Comparison of ENCODE assay signal across 2 cellular contexts in the genomic region with DNA sequence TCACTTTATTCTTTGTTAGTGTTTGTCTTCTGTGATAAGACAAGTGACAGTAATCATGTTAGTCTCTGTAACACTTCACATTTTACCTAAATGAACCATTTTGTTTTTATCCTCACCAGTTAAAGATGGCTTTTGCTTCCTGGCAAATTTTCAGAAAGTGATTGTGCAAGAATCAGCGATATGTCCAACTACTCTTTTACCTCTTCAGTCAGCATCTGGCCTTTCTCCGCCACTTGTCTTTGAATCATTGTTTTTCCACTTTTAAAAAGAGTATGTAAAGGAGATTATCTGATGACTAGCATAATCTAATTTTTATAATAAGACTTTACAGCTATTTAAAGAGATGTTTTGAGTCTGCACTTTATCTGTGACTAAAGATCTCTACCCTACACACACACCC.
A peak's percentile ranks its signal among the peaks of the same experiment; 100 is the strongest.
TF ChIP-seq lines count a peak whose summit lies in the region.

No MANE protein-coding gene starts in this region.

TF ChIP-seq in IMR-90, 13 proteins besides CTCF, POLR2A, EP300 and RAD21 (continued from another document):
- TF ChIP-seq, protein P1, sequence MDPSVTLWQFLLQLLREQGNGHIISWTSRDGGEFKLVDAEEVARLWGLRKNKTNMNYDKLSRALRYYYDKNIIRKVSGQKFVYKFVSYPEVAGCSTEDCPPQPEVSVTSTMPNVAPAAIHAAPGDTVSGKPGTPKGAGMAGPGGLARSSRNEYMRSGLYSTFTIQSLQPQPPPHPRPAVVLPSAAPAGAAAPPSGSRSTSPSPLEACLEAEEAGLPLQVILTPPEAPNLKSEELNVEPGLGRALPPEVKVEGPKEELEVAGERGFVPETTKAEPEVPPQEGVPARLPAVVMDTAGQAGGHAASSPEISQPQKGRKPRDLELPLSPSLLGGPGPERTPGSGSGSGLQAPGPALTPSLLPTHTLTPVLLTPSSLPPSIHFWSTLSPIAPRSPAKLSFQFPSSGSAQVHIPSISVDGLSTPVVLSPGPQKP (IDR thresholded peaks at IDR 0.05; ENCODE audit: borderline replicate concordance, low read depth, low read length) = no peak

TF ChIP-seq in SK-N-SH treated with all-trans-retinoic acid at 6 μM for 48 hours, 23 proteins besides CTCF, POLR2A, EP300 and RAD21 (continued from another document):
- TF ChIP-seq TSHZ2 (CRISPR knock-in tag; IDR thresholded peaks at IDR 0.05) (no peak), ZFP3 (CRISPR knock-in tag; IDR thresholded peaks at IDR 0.05) (no peak), SNAI2 (CRISPR knock-in tag; IDR thresholded peaks at IDR 0.05) (no peak), TCF4 (CRISPR knock-in tag; IDR thresholded peaks at IDR 0.05; ENCODE audit: borderline replicate concordance) (peak; percentile 69; the same call in 1 of the 2 replicates), CREB5 (CRISPR knock-in tag; IDR thresholded peaks at IDR 0.05; ENCODE audit: low read depth) (peak; percentile 61; the same call in 1 of the 2 replicates), ESRRG (CRISPR knock-in tag; IDR thresholded peaks at IDR 0.05) (no peak), ZFP30 (CRISPR knock-in tag; IDR thresholded peaks at IDR 0.05) (no peak; the same call in 1 of the 2 replicates), PATZ1 (CRISPR knock-in tag; IDR thresholded peaks at IDR 0.05; ENCODE audit: borderline replicate concordance) (peak; percentile 77; the same call in 1 of the 2 replicates), ZNF8 (CRISPR knock-in tag; IDR thresholded peaks at IDR 0.05) (no peak), GLIS3 (CRISPR knock-in tag; IDR thresholded peaks at IDR 0.05) (no peak), OSR1 (CRISPR knock-in tag; IDR thresholded peaks at IDR 0.05) (no peak), ARNTL (CRISPR knock-in tag; IDR thresholded peaks at IDR 0.05; ENCODE audit: borderline replicate concordance, low read depth) (no peak), CSDC2 (CRISPR knock-in tag; IDR thresholded peaks at IDR 0.05) (no peak), ZC3H10 (CRISPR knock-in tag; IDR thresholded peaks at IDR 0.05) (peak; percentile 96), PPARA (CRISPR knock-in tag; IDR thresholded peaks at IDR 0.05; ENCODE audit: borderline replicate concordance) (no peak), ZNF565 (CRISPR knock-in tag; conservative IDR thresholded peaks at IDR 0.05; ENCODE audit: low read depth) (no peak), ZNF70 (CRISPR knock-in tag; IDR thresholded peaks at IDR 0.05) (no peak), BACH2 (CRISPR knock-in tag; IDR thresholded peaks at IDR 0.05; ENCODE audit: borderline replicate concordance) (no peak), RARB (CRISPR knock-in tag; IDR thresholded peaks at IDR 0.05) (no peak), ISL1 (CRISPR knock-in tag; IDR thresholded peaks at IDR 0.05) (peak; percentile 97)
- TF ChIP-seq, protein P2, sequence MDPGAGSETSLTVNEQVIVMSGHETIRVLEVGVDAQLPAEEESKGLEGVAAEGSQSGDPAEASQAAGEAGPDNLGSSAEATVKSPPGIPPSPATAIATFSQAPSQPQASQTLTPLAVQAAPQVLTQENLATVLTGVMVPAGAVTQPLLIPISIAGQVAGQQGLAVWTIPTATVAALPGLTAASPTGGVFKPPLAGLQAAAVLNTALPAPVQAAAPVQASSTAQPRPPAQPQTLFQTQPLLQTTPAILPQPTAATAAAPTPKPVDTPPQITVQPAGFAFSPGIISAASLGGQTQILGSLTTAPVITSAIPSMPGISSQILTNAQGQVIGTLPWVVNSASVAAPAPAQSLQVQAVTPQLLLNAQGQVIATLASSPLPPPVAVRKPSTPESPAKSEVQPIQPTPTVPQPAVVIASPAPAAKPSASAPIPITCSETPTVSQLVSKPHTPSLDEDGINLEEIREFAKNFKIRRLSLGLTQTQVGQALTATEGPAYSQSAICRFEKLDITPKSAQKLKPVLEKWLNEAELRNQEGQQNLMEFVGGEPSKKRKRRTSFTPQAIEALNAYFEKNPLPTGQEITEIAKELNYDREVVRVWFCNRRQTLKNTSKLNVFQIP (CRISPR knock-in tag; IDR thresholded peaks at IDR 0.05; ENCODE audit: borderline replicate concordance, low read depth) = peak; percentile 87; the same call in 1 of the 2 replicates
